Comparison of ENCODE assay signal across 8 cellular contexts in genomic region chr7:65980478-65981250, GRCh38. TPM values are rescaled to one million over a fixed set of nuclear protein-coding genes. Genes with fewer than 3 reads are reported as not detected.
DNase-seq lines count a peak whose midpoint lies in the region; ATAC-seq and TF ChIP-seq lines count a peak whose summit lies in the region.

No MANE protein-coding gene starts in this region.

- in situ Hi-C loops in SK-MEL-5 (cut with HindIII; ENCODE audit: low pct_unique_long_range_greater_than_20kb, low sequenced_read_pairs) (no loop called here), astrocyte of the spinal cord (cut with HindIII; ENCODE audit: low sequenced_read_pairs) (no loop called here)

- DNase-seq in SK-MEL-5 (ENCODE audit: low read depth, low spot score) (peak; percentile 24), astrocyte of the spinal cord (ENCODE audit: low read depth, low spot score) (no peak), kidney tubule cell (ENCODE audit: low spot score) (peak; percentile 51), NCI-H226 (no peak)
- DNase-seq in stimulated activated CD8-positive, alpha-beta memory T cell treated with anti-CD3 and anti-CD28 coated beads, Interleukin-15, amount 100 ng/mL, for 1 hour (ENCODE audit: low read depth): peak; percentile 11

- peaks cover 2% of the 10 kb centered on the region; the same call in 1 of the 2 replicates for H3K36me3 ChIP-seq in ACC112 (ENCODE audit: insufficient read depth, low read length)

- H3K27ac ChIP-seq in ACC112 (ENCODE audit: low read depth, low read length): no peak overlapping the region

- H3K4me1 ChIP-seq in ACC112 (ENCODE audit: control insufficient read depth, insufficient read depth, low read length, unreplicated experiment): peaks cover 19% of the 10 kb centered on the region

- no peak overlapping the region for H2AFZ ChIP-seq in ACC112 (ENCODE audit: low read length, unreplicated experiment)

- H3K4me3 ChIP-seq in ACC112 (ENCODE audit: low read depth, low read length) (peak overlapping the region; percentile 82), astrocyte of the spinal cord (ENCODE audit: low read depth, low read length) (peak overlapping the region; percentile 73)

- TF ChIP-seq CTCF in astrocyte of the spinal cord (IDR thresholded peaks at IDR 0.05; ENCODE audit: low read depth, low read length): no peak

- no peaks in the 10 kb centered on the region for H3K27me3 ChIP-seq in ACC112 (ENCODE audit: insufficient read depth, low read length)

- ATAC-seq in GM18909 (IDR thresholded peaks at IDR 0.05; ENCODE audit: poor library complexity, unreplicated experiment) (peak; percentile 84), HG03135 (IDR thresholded peaks at IDR 0.05; ENCODE audit: unreplicated experiment) (peak; percentile 70)

- peaks cover 24% of the 10 kb centered on the region for H3K79me2 ChIP-seq in ACC112 (ENCODE audit: control insufficient read depth, insufficient read depth, low read length, unreplicated experiment)

RNA-seq across cellular contexts. Expression of gene GUSB, which starts 1.3 kb away (rescaled TPM):
- 57.7 and 68.7 TPM in 2 replicates for total RNA-seq in SK-MEL-5 (2014; rRNA removed; shearing (Covaris generic))
- 225 and 230 TPM in 2 replicates for polyA plus RNA-seq in SK-MEL-5 (2015; cell fraction: cytosol; rRNA removed)
- 216 and 307 TPM in 2 replicates for polyA plus RNA-seq in SK-MEL-5 (2015; cell fraction: nucleus; rRNA removed)

Comparison
In these comparisons a context has a peak if more than half of its experiments do, and no peak if none do; other contexts are left out.
1. DNase-seq: peak in SK-MEL-5 (single experiment), kidney tubule cell (single experiment) and stimulated activated CD8-positive, alpha-beta memory T cell treated with anti-CD3 and anti-CD28 coated beads, Interleukin-15, amount 100 ng/mL, for 1 hour (single experiment); none in astrocyte of the spinal cord (single experiment) and NCI-H226 (single experiment).